7 cellular contexts compared by ENCODE assay signal in genomic region chr1:2412773-2413494, GRCh38. TPM values are rescaled to one million over a fixed set of nuclear protein-coding genes. Genes with fewer than 3 reads are reported as not detected.
DNase-seq lines count a peak whose midpoint lies in the region; ATAC-seq, FAIRE-seq and TF ChIP-seq lines count a peak whose summit lies in the region.

No MANE protein-coding gene starts in this region.

- CTCF ChIA-PET in endothelial cell of umbilical vein (lab: Charles Lee), result interaction anchor here (0.8 to 1.9 kb wide), 7 partner anchors 31 to 1012 kb away, joined by 3 to 10 read pairs (median 5); partner anchors contain the start of gene FAAP20

- dilution Hi-C loops in endothelial cell of umbilical vein (cut with MboI; ENCODE audit: extremely low pct_ligation_motif_present, low sequenced_read_pairs), result no loop called here

- H3K4me2 ChIP-seq in endothelial cell of umbilical vein (ENCODE audit: insufficient read depth, low read length), result peak overlapping the region; percentile 49

- TF ChIP-seq POLR2A in endothelial cell of umbilical vein (IDR thresholded peaks at IDR 0.05; ENCODE audit: low read depth, low read length), result peak; percentile 53

- H3K9me1 ChIP-seq in endothelial cell of umbilical vein (replicated peaks; ENCODE audit: control insufficient read depth, extremely low read depth, insufficient read depth, low read length), result no peaks in the 10 kb centered on the region

- H3K9me3 Mint-ChIP-seq in natural killer cell, result no peaks in the 10 kb centered on the region

- H3K36me3 Mint-ChIP-seq in natural killer cell, result no peaks in the 10 kb centered on the region

- peak overlapping the region; percentile 66 for H3K9ac ChIP-seq in SK-N-MC (ENCODE audit: insufficient read length)
- H3K9ac ChIP-seq in endothelial cell of umbilical vein (replicated peaks; ENCODE audit: extremely low read depth, insufficient read depth, low read length), result peak overlapping the region; percentile 57

- POLR2A ChIA-PET in endothelial cell of umbilical vein (lab: Charles Lee), result no interaction called here

- FAIRE-seq in endothelial cell of umbilical vein (lab: Jason Lieb, UNC), result no peak

- H3K4me3 ChIP-seq in SK-N-MC (peak overlapping the region; percentile 96), endothelial cell of umbilical vein (replicated peaks in 1 of 3; ENCODE audit: insufficient read depth in 1 of 3, low read depth in 1 of 3, low read length in 3 of 3) (peak overlapping the region; percentile 2 to 85 (median 18))

- no peaks in the 10 kb centered on the region for H3K27me3 ChIP-seq in endothelial cell of umbilical vein (ENCODE audit: control insufficient read depth in 2 of 2, insufficient read depth in 2 of 2, low read length in 2 of 2)

- H3K4me3 Mint-ChIP-seq in natural killer cell, result peak overlapping the region; percentile 56

- ATAC-seq in GM19395 (IDR thresholded peaks at IDR 0.05; ENCODE audit: unreplicated experiment) (peak; percentile 28), HG03378 (IDR thresholded peaks at IDR 0.05; ENCODE audit: unreplicated experiment) (peak; percentile 8), natural killer cell (peak in 2 of 3 donors; percentile 4 to 18)

- TF ChIP-seq CTCF in endothelial cell of umbilical vein (IDR thresholded peaks at IDR 0.05; ENCODE audit: extremely low read depth in 1 of 2, insufficient read depth in 1 of 2, low read depth in 1 of 2, low read length in 2 of 2), result no peak
- no peak for TF ChIP-seq CTCF in natural killer cell (IDR thresholded peaks at IDR 0.05)

- H3K27ac ChIP-seq in SK-N-MC (no peak overlapping the region), endothelial cell of umbilical vein (ENCODE audit: insufficient read depth, low read depth, low read length) (peak overlapping the region; percentile 13)

- no peaks in the 10 kb centered on the region for H3K9me3 ChIP-seq in SK-N-MC (ENCODE audit: low read depth, low read length)
- H3K9me3 ChIP-seq in endothelial cell of umbilical vein (replicated peaks; ENCODE audit: control insufficient read depth, insufficient read depth, low read length), result no peaks in the 10 kb centered on the region

- H3K27ac Mint-ChIP-seq in natural killer cell, result peak overlapping the region; percentile 11 to 90

- intact Hi-C loops in endothelial cell of umbilical vein (cut with micrococcal nuclease), result loop anchor here (1.0 to 5.0 kb wide), 4 partner anchors 22 to 654 kb away; partner anchors contain the start of genes MORN1, PRDM16 and RER1
- intact Hi-C loops in natural killer cell (cut with micrococcal nuclease), result loop anchor here (1.0 to 10.0 kb wide), 3 partner anchors 22 to 1012 kb away; partner anchors contain the start of genes MORN1 and RER1

- H2AFZ ChIP-seq in endothelial cell of umbilical vein (ENCODE audit: low read depth, low read length), result peak overlapping the region; percentile 36

- no peaks in the 10 kb centered on the region; the same call in 1 of the 2 replicates for H3K36me3 ChIP-seq in SK-N-MC (ENCODE audit: insufficient read depth, low read length)
- H3K36me3 ChIP-seq in endothelial cell of umbilical vein (ENCODE audit: control insufficient read depth in 2 of 2, extremely low read depth in 1 of 2, insufficient read depth in 2 of 2, low read length in 2 of 2), result peaks cover 2 to 10% of the 10 kb centered on the region in 2 experiments

- no peaks in the 10 kb centered on the region for H4K20me1 ChIP-seq in endothelial cell of umbilical vein (replicated peaks; ENCODE audit: control insufficient read depth, extremely low read depth, insufficient read depth, low read length)

- H3K27me3 Mint-ChIP-seq in natural killer cell (ENCODE audit: low read depth in 2 of 2), result no peaks in the 10 kb centered on the region

- BruUV-seq in endothelial cell of umbilical vein (replicated peaks; lab: Mats Ljungman, UMichigan), result no TSS peak

- peaks cover 24 to 38% of the 10 kb centered on the region in 2 donors for H3K4me1 Mint-ChIP-seq in natural killer cell

- peaks cover 10% of the 10 kb centered on the region for H3K4me1 ChIP-seq in endothelial cell of umbilical vein (ENCODE audit: control insufficient read depth, extremely low read depth, insufficient read depth, low read length)

- H3K79me2 ChIP-seq in endothelial cell of umbilical vein (ENCODE audit: control insufficient read depth, insufficient read depth, low read length), result peaks cover 4% of the 10 kb centered on the region

- DNase-seq in GM03348 (ENCODE audit: low spot score) (peak; percentile 87), SK-N-MC (ENCODE audit: low read depth, low spot score) (no peak), endothelial cell of umbilical vein (ENCODE audit: low read depth, low spot score) (no peak), natural killer cell (no peak), middle frontal gyrus (ENCODE audit: extremely low spot score, low spot score) (no peak)

TF ChIP-seq in endothelial cell of umbilical vein, 7 proteins besides CTCF, POLR2A, EP300 and RAD21:
- TF ChIP-seq POLR2AphosphoS5 (IDR thresholded peaks at IDR 0.05; ENCODE audit: insufficient read depth, low read depth, low read length), result peak; percentile 70
- TF ChIP-seq GATA2 (IDR thresholded peaks at IDR 0.05; ENCODE audit: insufficient read depth, insufficient read length, low read depth, low read length), result no peak
- TF ChIP-seq JUN (IDR thresholded peaks at IDR 0.05; ENCODE audit: borderline replicate concordance, insufficient read depth, insufficient read length, low read depth), result no peak
- no peak for TF ChIP-seq FOS (IDR thresholded peaks at IDR 0.05; ENCODE audit: borderline replicate concordance, insufficient read depth, low read length)
TF ChIP-seq in endothelial cell of umbilical vein: peak in this region for 1.

RNA-seq across cellular contexts. Expression of gene PEX10, which starts 0.6 kb away (rescaled TPM):
- total RNA-seq in endothelial cell of umbilical vein (23.0 and 26.7 TPM in 2 replicates), natural killer cell (10 to 100 TPM in 1 of 3 donors, 1 to 10 TPM in 2; 8.1 to 11.1 (median 9.8) TPM)
- polyA plus RNA-seq in endothelial cell of umbilical vein, result 25.1 and 31.5 TPM in 2 replicates
- polyA plus RNA-seq in endothelial cell of umbilical vein (2011; cell fraction: cytosol; rRNA removed), result 20.0 and 25.0 TPM in 2 replicates
- 17.1 and 17.6 TPM in 2 replicates for polyA plus RNA-seq in endothelial cell of umbilical vein (2011; cell fraction: nucleus; rRNA removed)
- polyA plus RNA-seq in endothelial cell of umbilical vein (2012), result 15.0 and 16.1 TPM in 2 replicates
- 14.5 and 18.2 TPM in 2 replicates for polyA minus RNA-seq in endothelial cell of umbilical vein
- 15.8 TPM for polyA minus RNA-seq in endothelial cell of umbilical vein (2011; cell fraction: cytosol; rRNA and poly(A)+ RNA removed)
- 9.1 and 13.8 TPM in 2 replicates for polyA minus RNA-seq in endothelial cell of umbilical vein (2011; cell fraction: nucleus; rRNA and poly(A)+ RNA removed)

RNA-seq across cellular contexts. Expression of gene RER1, which starts 21.3 kb away (rescaled TPM):
- total RNA-seq in endothelial cell of umbilical vein (174 and 179 TPM in 2 replicates), natural killer cell (10 to 100 TPM; 89.2 to 98.9 (median 91.9) TPM)
- 249 and 292 TPM in 2 replicates for polyA plus RNA-seq in endothelial cell of umbilical vein
- polyA plus RNA-seq in endothelial cell of umbilical vein (2011; cell fraction: cytosol; rRNA removed), result 172 and 180 TPM in 2 replicates
- polyA plus RNA-seq in endothelial cell of umbilical vein (2011; cell fraction: nucleus; rRNA removed), result 248 and 277 TPM in 2 replicates
- 123 and 155 TPM in 2 replicates for polyA plus RNA-seq in endothelial cell of umbilical vein (2012)
- polyA minus RNA-seq in endothelial cell of umbilical vein, result 283 and 344 TPM in 2 replicates
- 63.2 TPM for polyA minus RNA-seq in endothelial cell of umbilical vein (2011; cell fraction: cytosol; rRNA and poly(A)+ RNA removed)
- polyA minus RNA-seq in endothelial cell of umbilical vein (2011; cell fraction: nucleus; rRNA and poly(A)+ RNA removed), result 42.0 and 63.0 TPM in 2 replicates

RNA-seq across cellular contexts. Expression of gene MORN1, which starts 21.6 kb away (rescaled TPM):
- total RNA-seq in endothelial cell of umbilical vein (6.4 and 6.5 TPM in 2 replicates), natural killer cell (1 to 10 TPM; 8.0 to 9.3 (median 8.8) TPM)
- polyA plus RNA-seq in endothelial cell of umbilical vein, result 3.1 and 4.3 TPM in 2 replicates
- 2.6 and 3.0 TPM in 2 replicates for polyA plus RNA-seq in endothelial cell of umbilical vein (2011; cell fraction: cytosol; rRNA removed)
- 9.5 and 10.2 TPM in 2 replicates for polyA plus RNA-seq in endothelial cell of umbilical vein (2011; cell fraction: nucleus; rRNA removed)
- polyA plus RNA-seq in endothelial cell of umbilical vein (2012), result 1.9 and 2.6 TPM in 2 replicates
- polyA minus RNA-seq in endothelial cell of umbilical vein, result 4.0 and 6.7 TPM in 2 replicates
- 11.6 TPM for polyA minus RNA-seq in endothelial cell of umbilical vein (2011; cell fraction: cytosol; rRNA and poly(A)+ RNA removed)
- 6.7 and 7.6 TPM in 2 replicates for polyA minus RNA-seq in endothelial cell of umbilical vein (2011; cell fraction: nucleus; rRNA and poly(A)+ RNA removed)
